1 cellular context compared by ENCODE assay signal in the genomic region with DNA sequence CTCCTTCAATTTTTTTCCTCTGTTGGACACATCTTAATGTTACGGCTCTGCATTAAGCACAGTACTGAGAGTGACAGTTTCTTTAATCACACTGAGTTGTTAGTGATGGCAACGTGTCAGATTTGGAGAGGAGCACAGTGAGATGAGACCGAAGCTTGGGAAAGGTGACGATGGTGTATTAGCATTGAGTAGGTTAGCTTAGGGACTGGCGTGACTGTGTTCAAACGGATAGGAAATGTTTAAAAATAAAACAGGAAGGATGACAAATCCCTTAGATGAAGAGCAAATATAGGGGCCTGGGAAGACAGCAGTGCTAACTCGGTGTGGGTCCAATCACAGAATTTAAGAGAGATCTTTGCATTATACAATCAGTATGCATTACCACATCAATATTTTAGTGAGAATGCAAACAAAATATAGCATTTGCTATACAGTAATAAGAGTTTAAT.
TF ChIP-seq lines count a peak whose summit lies in the region.

No MANE protein-coding gene starts in this region.

TF ChIP-seq in WTC11, 78 proteins besides CTCF, POLR2A, EP300 and RAD21 (continued from another document):
- TF ChIP-seq, protein P1, sequence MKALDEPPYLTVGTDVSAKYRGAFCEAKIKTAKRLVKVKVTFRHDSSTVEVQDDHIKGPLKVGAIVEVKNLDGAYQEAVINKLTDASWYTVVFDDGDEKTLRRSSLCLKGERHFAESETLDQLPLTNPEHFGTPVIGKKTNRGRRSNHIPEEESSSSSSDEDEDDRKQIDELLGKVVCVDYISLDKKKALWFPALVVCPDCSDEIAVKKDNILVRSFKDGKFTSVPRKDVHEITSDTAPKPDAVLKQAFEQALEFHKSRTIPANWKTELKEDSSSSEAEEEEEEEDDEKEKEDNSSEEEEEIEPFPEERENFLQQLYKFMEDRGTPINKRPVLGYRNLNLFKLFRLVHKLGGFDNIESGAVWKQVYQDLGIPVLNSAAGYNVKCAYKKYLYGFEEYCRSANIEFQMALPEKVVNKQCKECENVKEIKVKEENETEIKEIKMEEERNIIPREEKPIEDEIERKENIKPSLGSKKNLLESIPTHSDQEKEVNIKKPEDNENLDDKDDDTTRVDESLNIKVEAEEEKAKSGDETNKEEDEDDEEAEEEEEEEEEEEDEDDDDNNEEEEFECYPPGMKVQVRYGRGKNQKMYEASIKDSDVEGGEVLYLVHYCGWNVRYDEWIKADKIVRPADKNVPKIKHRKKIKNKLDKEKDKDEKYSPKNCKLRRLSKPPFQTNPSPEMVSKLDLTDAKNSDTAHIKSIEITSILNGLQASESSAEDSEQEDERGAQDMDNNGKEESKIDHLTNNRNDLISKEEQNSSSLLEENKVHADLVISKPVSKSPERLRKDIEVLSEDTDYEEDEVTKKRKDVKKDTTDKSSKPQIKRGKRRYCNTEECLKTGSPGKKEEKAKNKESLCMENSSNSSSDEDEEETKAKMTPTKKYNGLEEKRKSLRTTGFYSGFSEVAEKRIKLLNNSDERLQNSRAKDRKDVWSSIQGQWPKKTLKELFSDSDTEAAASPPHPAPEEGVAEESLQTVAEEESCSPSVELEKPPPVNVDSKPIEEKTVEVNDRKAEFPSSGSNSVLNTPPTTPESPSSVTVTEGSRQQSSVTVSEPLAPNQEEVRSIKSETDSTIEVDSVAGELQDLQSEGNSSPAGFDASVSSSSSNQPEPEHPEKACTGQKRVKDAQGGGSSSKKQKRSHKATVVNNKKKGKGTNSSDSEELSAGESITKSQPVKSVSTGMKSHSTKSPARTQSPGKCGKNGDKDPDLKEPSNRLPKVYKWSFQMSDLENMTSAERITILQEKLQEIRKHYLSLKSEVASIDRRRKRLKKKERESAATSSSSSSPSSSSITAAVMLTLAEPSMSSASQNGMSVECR (CRISPR knock-in tag; IDR thresholded peaks at IDR 0.05; ENCODE audit: borderline replicate concordance), result no peak
- TF ChIP-seq ZNF396 (CRISPR knock-in tag; IDR thresholded peaks at IDR 0.05; ENCODE audit: borderline replicate concordance) (no peak), SOX15 (CRISPR knock-in tag; IDR thresholded peaks at IDR 0.05) (no peak), NR1H2 (CRISPR knock-in tag; IDR thresholded peaks at IDR 0.05) (no peak), NFE2L1 (CRISPR knock-in tag; IDR thresholded peaks at IDR 0.05) (no peak), ZBTB21 (CRISPR knock-in tag; IDR thresholded peaks at IDR 0.05; ENCODE audit: borderline replicate concordance) (no peak), EMX1 (CRISPR knock-in tag; IDR thresholded peaks at IDR 0.05) (no peak), ELF4 (CRISPR knock-in tag; IDR thresholded peaks at IDR 0.05; ENCODE audit: low read depth) (no peak), TEAD1 (CRISPR knock-in tag; IDR thresholded peaks at IDR 0.05) (no peak)
- TF ChIP-seq, protein P2, sequence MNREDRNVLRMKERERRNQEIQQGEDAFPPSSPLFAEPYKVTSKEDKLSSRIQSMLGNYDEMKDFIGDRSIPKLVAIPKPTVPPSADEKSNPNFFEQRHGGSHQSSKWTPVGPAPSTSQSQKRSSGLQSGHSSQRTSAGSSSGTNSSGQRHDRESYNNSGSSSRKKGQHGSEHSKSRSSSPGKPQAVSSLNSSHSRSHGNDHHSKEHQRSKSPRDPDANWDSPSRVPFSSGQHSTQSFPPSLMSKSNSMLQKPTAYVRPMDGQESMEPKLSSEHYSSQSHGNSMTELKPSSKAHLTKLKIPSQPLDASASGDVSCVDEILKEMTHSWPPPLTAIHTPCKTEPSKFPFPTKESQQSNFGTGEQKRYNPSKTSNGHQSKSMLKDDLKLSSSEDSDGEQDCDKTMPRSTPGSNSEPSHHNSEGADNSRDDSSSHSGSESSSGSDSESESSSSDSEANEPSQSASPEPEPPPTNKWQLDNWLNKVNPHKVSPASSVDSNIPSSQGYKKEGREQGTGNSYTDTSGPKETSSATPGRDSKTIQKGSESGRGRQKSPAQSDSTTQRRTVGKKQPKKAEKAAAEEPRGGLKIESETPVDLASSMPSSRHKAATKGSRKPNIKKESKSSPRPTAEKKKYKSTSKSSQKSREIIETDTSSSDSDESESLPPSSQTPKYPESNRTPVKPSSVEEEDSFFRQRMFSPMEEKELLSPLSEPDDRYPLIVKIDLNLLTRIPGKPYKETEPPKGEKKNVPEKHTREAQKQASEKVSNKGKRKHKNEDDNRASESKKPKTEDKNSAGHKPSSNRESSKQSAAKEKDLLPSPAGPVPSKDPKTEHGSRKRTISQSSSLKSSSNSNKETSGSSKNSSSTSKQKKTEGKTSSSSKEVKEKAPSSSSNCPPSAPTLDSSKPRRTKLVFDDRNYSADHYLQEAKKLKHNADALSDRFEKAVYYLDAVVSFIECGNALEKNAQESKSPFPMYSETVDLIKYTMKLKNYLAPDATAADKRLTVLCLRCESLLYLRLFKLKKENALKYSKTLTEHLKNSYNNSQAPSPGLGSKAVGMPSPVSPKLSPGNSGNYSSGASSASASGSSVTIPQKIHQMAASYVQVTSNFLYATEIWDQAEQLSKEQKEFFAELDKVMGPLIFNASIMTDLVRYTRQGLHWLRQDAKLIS (CRISPR knock-in tag; IDR thresholded peaks at IDR 0.05; ENCODE audit: borderline replicate concordance), result no peak
